In the genomic region with DNA sequence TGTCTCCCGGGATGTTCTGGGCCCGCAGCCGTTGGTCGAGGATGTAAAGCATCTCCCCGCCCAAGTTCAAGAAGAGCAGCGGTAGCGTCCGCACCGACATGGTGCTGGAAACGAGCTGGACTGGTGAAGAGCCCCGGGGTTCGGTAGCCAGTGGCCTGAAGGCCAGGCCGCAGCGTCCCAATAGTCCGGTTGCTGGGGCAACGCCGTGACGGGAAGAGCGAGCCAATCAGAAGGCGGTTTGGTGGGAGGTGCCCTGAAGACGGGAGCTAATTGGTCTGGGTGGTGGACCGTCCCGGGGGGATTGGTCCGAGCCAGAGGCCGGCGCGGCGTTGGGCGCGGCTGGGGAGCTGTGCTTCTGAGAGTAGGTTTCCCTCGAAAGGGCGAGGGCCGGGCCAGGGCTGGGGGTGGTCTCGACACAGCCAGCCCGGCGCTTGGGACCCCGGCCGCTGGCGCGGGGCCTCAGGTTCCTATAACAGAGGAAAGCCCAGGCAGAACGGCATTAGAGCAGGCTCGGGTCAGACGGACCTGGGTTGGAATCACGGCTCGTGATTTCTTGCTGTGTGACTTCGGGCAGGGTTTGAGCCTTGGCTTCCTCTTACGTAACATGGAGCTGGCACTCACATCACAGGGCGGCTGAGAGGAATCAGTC, we compare ENCODE assay signal across 1 cellular context.
TF ChIP-seq lines count a peak whose summit lies in the region.

A gene with protein sequence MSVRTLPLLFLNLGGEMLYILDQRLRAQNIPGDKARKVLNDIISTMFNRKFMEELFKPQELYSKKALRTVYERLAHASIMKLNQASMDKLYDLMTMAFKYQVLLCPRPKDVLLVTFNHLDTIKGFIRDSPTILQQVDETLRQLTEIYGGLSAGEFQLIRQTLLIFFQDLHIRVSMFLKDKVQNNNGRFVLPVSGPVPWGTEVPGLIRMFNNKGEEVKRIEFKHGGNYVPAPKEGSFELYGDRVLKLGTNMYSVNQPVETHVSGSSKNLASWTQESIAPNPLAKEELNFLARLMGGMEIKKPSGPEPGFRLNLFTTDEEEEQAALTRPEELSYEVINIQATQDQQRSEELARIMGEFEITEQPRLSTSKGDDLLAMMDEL (minus strand): TSS at position 182 of the 649 bp plus-strand sequence. CDS start 82 bp downstream, at position 100.

TF ChIP-seq in HepG2, 621 proteins besides CTCF, POLR2A, EP300 and RAD21 (continued from another document and continues in another):
- TF ChIP-seq, protein P1, sequence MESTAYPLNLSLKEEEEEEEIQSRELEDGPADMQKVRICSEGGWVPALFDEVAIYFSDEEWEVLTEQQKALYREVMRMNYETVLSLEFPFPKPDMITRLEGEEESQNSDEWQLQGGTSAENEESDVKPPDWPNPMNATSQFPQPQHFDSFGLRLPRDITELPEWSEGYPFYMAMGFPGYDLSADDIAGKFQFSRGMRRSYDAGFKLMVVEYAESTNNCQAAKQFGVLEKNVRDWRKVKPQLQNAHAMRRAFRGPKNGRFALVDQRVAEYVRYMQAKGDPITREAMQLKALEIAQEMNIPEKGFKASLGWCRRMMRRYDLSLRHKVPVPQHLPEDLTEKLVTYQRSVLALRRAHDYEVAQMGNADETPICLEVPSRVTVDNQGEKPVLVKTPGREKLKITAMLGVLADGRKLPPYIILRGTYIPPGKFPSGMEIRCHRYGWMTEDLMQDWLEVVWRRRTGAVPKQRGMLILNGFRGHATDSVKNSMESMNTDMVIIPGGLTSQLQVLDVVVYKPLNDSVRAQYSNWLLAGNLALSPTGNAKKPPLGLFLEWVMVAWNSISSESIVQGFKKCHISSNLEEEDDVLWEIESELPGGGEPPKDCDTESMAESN (CRISPR knock-in tag; conservative IDR thresholded peaks at IDR 0.05): peak; percentile 47; the same call in 1 of the 2 replicates
- no peak for TF ChIP-seq KAT2B (IDR thresholded peaks at IDR 0.05; ENCODE audit: borderline replicate concordance, low read depth, low read length)
- TF ChIP-seq ZNF737 (CRISPR knock-in tag; IDR thresholded peaks at IDR 0.05; ENCODE audit: borderline replicate concordance): no peak
- peak; percentile 85 for TF ChIP-seq ZMAT3 (CRISPR knock-in tag; conservative IDR thresholded peaks at IDR 0.05)
- 0 out of 2 replicates have a peak, but pooled peaks have one; percentile 47 for TF ChIP-seq ZNF17 (CRISPR knock-in tag; IDR thresholded peaks at IDR 0.05)
- TF ChIP-seq SOX5 (CRISPR knock-in tag; IDR thresholded peaks at IDR 0.05; ENCODE audit: borderline replicate concordance): no peak
- 0 out of 2 replicates have a peak, but pooled peaks have one; percentile 14 for TF ChIP-seq CREM (IDR thresholded peaks at IDR 0.05)
- no peak for TF ChIP-seq CREM (CRISPR knock-in tag; IDR thresholded peaks at IDR 0.05)
- peak; percentile 78 for TF ChIP-seq GATAD1 (CRISPR knock-in tag; IDR thresholded peaks at IDR 0.05)
- TF ChIP-seq ZNF143 (CRISPR knock-in tag; IDR thresholded peaks at IDR 0.05): 0 out of 2 replicates have a peak, but pooled peaks have one; percentile 21
- peak; percentile 88 for TF ChIP-seq RBM22 (optimal IDR thresholded peaks at IDR 0.05; ENCODE audit: low read length)
- no peak for TF ChIP-seq TRIM24 (CRISPR knock-in tag; IDR thresholded peaks at IDR 0.05)
- peak; percentile 97 for TF ChIP-seq NFYC (CRISPR knock-in tag; IDR thresholded peaks at IDR 0.05)
- no peak for TF ChIP-seq JARID2 (CRISPR knock-in tag; IDR thresholded peaks at IDR 0.05; ENCODE audit: insufficient replicate concordance)
- TF ChIP-seq, protein P2, sequence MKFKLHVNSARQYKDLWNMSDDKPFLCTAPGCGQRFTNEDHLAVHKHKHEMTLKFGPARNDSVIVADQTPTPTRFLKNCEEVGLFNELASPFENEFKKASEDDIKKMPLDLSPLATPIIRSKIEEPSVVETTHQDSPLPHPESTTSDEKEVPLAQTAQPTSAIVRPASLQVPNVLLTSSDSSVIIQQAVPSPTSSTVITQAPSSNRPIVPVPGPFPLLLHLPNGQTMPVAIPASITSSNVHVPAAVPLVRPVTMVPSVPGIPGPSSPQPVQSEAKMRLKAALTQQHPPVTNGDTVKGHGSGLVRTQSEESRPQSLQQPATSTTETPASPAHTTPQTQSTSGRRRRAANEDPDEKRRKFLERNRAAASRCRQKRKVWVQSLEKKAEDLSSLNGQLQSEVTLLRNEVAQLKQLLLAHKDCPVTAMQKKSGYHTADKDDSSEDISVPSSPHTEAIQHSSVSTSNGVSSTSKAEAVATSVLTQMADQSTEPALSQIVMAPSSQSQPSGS (CRISPR knock-in tag; IDR thresholded peaks at IDR 0.05): 0 out of 2 replicates have a peak, but pooled peaks have one; percentile 29
- peak; percentile 66; the same call in 1 of the 2 replicates for TF ChIP-seq HES4 (CRISPR knock-in tag; IDR thresholded peaks at IDR 0.05; ENCODE audit: borderline replicate concordance)
- peak; percentile 89 for TF ChIP-seq PHF8 (CRISPR knock-in tag; IDR thresholded peaks at IDR 0.05)
- no peak for TF ChIP-seq ZSCAN25 (CRISPR knock-in tag; IDR thresholded peaks at IDR 0.05)
- peak; percentile 74 for TF ChIP-seq SALL1 (CRISPR knock-in tag; IDR thresholded peaks at IDR 0.05)
- peak; percentile 97 for TF ChIP-seq ZFY (CRISPR knock-in tag; IDR thresholded peaks at IDR 0.05)
- peak; percentile 81; the same call in 1 of the 2 replicates for TF ChIP-seq ZNF766 (CRISPR knock-in tag; IDR thresholded peaks at IDR 0.05; ENCODE audit: borderline replicate concordance)
- peak; percentile 84 for TF ChIP-seq MEF2D (CRISPR knock-in tag; IDR thresholded peaks at IDR 0.05)
- TF ChIP-seq HNF4A (CRISPR knock-in tag; IDR thresholded peaks at IDR 0.05): no peak
- no peak for TF ChIP-seq XBP1 (CRISPR knock-in tag; IDR thresholded peaks at IDR 0.05)
- TF ChIP-seq, protein P3, sequence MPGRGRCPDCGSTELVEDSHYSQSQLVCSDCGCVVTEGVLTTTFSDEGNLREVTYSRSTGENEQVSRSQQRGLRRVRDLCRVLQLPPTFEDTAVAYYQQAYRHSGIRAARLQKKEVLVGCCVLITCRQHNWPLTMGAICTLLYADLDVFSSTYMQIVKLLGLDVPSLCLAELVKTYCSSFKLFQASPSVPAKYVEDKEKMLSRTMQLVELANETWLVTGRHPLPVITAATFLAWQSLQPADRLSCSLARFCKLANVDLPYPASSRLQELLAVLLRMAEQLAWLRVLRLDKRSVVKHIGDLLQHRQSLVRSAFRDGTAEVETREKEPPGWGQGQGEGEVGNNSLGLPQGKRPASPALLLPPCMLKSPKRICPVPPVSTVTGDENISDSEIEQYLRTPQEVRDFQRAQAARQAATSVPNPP (CRISPR knock-in tag; IDR thresholded peaks at IDR 0.05): peak; percentile 48; the same call in 1 of the 2 replicates
- no peak for TF ChIP-seq NFRKB (IDR thresholded peaks at IDR 0.05)
- TF ChIP-seq MZF1 (CRISPR knock-in tag; IDR thresholded peaks at IDR 0.05; ENCODE audit: borderline replicate concordance): no peak
- TF ChIP-seq, protein P4, sequence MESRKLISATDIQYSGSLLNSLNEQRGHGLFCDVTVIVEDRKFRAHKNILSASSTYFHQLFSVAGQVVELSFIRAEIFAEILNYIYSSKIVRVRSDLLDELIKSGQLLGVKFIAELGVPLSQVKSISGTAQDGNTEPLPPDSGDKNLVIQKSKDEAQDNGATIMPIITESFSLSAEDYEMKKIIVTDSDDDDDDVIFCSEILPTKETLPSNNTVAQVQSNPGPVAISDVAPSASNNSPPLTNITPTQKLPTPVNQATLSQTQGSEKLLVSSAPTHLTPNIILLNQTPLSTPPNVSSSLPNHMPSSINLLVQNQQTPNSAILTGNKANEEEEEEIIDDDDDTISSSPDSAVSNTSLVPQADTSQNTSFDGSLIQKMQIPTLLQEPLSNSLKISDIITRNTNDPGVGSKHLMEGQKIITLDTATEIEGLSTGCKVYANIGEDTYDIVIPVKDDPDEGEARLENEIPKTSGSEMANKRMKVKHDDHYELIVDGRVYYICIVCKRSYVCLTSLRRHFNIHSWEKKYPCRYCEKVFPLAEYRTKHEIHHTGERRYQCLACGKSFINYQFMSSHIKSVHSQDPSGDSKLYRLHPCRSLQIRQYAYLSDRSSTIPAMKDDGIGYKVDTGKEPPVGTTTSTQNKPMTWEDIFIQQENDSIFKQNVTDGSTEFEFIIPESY (CRISPR knock-in tag; IDR thresholded peaks at IDR 0.05): no peak
- TF ChIP-seq TFDP2 (CRISPR knock-in tag; IDR thresholded peaks at IDR 0.05): peak; percentile 82
- no peak for TF ChIP-seq PRMT3 (CRISPR knock-in tag; IDR thresholded peaks at IDR 0.05; ENCODE audit: borderline replicate concordance, low read depth)
- TF ChIP-seq ZIK1 (CRISPR knock-in tag; IDR thresholded peaks at IDR 0.05; ENCODE audit: borderline replicate concordance, low read depth): 0 out of 2 replicates have a peak, but pooled peaks have one; percentile 53
- TF ChIP-seq ZNF33B (CRISPR knock-in tag; IDR thresholded peaks at IDR 0.05): 0 out of 2 replicates have a peak, but pooled peaks have one; percentile 49
- TF ChIP-seq FOXJ3 (CRISPR knock-in tag; IDR thresholded peaks at IDR 0.05; ENCODE audit: borderline replicate concordance): 0 out of 2 replicates have a peak, but pooled peaks have one; percentile 28
- no peak for TF ChIP-seq FLYWCH1 (CRISPR knock-in tag; IDR thresholded peaks at IDR 0.05)
- TF ChIP-seq ZNF772 (CRISPR knock-in tag; IDR thresholded peaks at IDR 0.05): peak; percentile 65; the same call in 1 of the 2 replicates
- TF ChIP-seq CENPX (CRISPR knock-in tag; IDR thresholded peaks at IDR 0.05): no peak
- no peak for TF ChIP-seq HBP1 (CRISPR knock-in tag; IDR thresholded peaks at IDR 0.05; ENCODE audit: low read depth)
- TF ChIP-seq SMAD3 (CRISPR knock-in tag; IDR thresholded peaks at IDR 0.05): 0 out of 2 replicates have a peak, but pooled peaks have one; percentile 30
- TF ChIP-seq, protein P5, sequence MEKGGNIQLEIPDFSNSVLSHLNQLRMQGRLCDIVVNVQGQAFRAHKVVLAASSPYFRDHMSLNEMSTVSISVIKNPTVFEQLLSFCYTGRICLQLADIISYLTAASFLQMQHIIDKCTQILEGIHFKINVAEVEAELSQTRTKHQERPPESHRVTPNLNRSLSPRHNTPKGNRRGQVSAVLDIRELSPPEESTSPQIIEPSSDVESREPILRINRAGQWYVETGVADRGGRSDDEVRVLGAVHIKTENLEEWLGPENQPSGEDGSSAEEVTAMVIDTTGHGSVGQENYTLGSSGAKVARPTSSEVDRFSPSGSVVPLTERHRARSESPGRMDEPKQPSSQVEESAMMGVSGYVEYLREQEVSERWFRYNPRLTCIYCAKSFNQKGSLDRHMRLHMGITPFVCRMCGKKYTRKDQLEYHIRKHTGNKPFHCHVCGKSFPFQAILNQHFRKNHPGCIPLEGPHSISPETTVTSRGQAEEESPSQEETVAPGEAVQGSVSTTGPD (CRISPR knock-in tag; IDR thresholded peaks at IDR 0.05): no peak
- peak; percentile 77 for TF ChIP-seq KDM2A (CRISPR knock-in tag; IDR thresholded peaks at IDR 0.05; ENCODE audit: borderline replicate concordance, low read depth)
- peak; percentile 45; the same call in 1 of the 2 replicates for TF ChIP-seq HOXA3 (CRISPR knock-in tag; IDR thresholded peaks at IDR 0.05)
- peak; percentile 45 for TF ChIP-seq ZNF18 (CRISPR knock-in tag; IDR thresholded peaks at IDR 0.05; ENCODE audit: insufficient replicate concordance)
- TF ChIP-seq MXD4 (CRISPR knock-in tag; IDR thresholded peaks at IDR 0.05): peak; percentile 57; the same call in 1 of the 2 replicates
- TF ChIP-seq, protein P6, sequence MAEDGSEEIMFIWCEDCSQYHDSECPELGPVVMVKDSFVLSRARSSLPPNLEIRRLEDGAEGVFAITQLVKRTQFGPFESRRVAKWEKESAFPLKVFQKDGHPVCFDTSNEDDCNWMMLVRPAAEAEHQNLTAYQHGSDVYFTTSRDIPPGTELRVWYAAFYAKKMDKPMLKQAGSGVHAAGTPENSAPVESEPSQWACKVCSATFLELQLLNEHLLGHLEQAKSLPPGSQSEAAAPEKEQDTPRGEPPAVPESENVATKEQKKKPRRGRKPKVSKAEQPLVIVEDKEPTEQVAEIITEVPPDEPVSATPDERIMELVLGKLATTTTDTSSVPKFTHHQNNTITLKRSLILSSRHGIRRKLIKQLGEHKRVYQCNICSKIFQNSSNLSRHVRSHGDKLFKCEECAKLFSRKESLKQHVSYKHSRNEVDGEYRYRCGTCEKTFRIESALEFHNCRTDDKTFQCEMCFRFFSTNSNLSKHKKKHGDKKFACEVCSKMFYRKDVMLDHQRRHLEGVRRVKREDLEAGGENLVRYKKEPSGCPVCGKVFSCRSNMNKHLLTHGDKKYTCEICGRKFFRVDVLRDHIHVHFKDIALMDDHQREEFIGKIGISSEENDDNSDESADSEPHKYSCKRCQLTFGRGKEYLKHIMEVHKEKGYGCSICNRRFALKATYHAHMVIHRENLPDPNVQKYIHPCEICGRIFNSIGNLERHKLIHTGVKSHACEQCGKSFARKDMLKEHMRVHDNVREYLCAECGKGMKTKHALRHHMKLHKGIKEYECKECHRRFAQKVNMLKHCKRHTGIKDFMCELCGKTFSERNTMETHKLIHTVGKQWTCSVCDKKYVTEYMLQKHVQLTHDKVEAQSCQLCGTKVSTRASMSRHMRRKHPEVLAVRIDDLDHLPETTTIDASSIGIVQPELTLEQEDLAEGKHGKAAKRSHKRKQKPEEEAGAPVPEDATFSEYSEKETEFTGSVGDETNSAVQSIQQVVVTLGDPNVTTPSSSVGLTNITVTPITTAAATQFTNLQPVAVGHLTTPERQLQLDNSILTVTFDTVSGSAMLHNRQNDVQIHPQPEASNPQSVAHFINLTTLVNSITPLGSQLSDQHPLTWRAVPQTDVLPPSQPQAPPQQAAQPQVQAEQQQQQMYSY (CRISPR knock-in tag; IDR thresholded peaks at IDR 0.05): peak; percentile 31; the same call in 1 of the 2 replicates
